27 cellular contexts compared by ENCODE assay signal in the genomic region with DNA sequence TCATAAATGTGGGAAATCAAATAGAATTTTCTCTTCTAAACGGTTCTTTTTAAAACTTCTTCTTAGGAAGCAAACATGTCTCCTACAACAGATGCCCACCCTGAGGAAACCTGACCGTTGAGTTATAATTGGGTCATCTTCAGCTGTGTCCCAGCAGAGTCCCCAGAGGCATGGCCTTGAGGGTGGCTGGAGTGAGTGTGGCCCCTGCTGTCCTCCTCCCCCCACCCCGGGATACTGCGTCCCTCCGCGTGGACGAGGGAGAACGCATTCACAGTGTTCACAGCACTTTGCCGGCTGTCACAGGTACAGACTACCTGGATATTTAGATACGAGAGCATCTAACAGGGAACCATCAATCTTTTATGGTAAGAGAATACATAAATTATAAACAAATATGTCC.
"Had no signal": no experiment of that assay in that cellular context is flagged by ENCODE, and none has a peak within 500 bp of the region (broad histone marks: within the 10 kb centered on the region; RNA-seq: fewer than 3 reads in every experiment).

No MANE protein-coding gene starts in this region.

- H3K36me3 ChIP-seq: Peyer's patch, SJCRH30 had no signal

- H3K4me3 ChIP-seq: K562, Peyer's patch, SJCRH30 had no signal

- ATAC-seq: activated CD4-positive, alpha-beta T cell treated with anti-CD3 and anti-CD28 coated beads for 36 hours; activated T-cell treated with anti-CD3 and anti-CD28 coated beads, Interleukin-2, amount 50 U/mL, for 72 hours; K562 had no signal

- H3K27ac ChIP-seq: Peyer's patch, RWPE1, SJCRH30, VCaP had no signal

- H3K4me1 ChIP-seq: Peyer's patch, SJCRH30 had no signal

- H3K27ac Mint-ChIP-seq: activated CD4-positive, alpha-beta memory T cell treated with anti-CD3 and anti-CD28 coated beads, Interleukin-2, amount 10 ng/mL, durations not matched to agents 7 days and 5 days; activated CD4-positive, alpha-beta T cell treated with anti-CD3 and anti-CD28 coated beads for 36 hours; activated naive CD4-positive, alpha-beta T cell treated with anti-CD3 and anti-CD28 coated beads, Interleukin-2, amount 50 U/mL, for 24 hours; activated T-cell treated with anti-CD3 and anti-CD28 coated beads, Interleukin-2, amount 50 U/mL, for 72 hours; activated T-helper 2 cell treated with anti-CD3 and anti-CD28 coated beads, Interferon-gamma antibody, Interleukin-2, Interleukin-4, amounts not matched to agents 10 μg/mL and 5 μg/mL and 100 μg/mL, durations not matched to agents 14 hours and 24 hours and 36 hours had no signal

- H3K27me3 ChIP-seq: Peyer's patch, SJCRH30 had no signal

- H3K27me3 Mint-ChIP-seq: activated CD4-positive, alpha-beta memory T cell treated with anti-CD3 and anti-CD28 coated beads, Interleukin-2, amount 10 ng/mL, durations not matched to agents 7 days and 5 days; activated naive CD4-positive, alpha-beta T cell treated with anti-CD3 and anti-CD28 coated beads, Interleukin-2, amount 50 U/mL, for 24 hours had no signal

- H3K9me3 ChIP-seq: SJCRH30, SK-N-SH had no signal

- FAIRE-seq: K562 had no signal

- H3K4me3 Mint-ChIP-seq: activated CD4-positive, alpha-beta memory T cell treated with anti-CD3 and anti-CD28 coated beads, Interleukin-2, amount 10 ng/mL, durations not matched to agents 7 days and 5 days; activated CD4-positive, alpha-beta T cell treated with anti-CD3 and anti-CD28 coated beads for 36 hours; activated naive CD4-positive, alpha-beta T cell treated with anti-CD3 and anti-CD28 coated beads, Interleukin-2, amount 50 U/mL, for 24 hours; activated T-cell treated with anti-CD3 and anti-CD28 coated beads, Interleukin-2, amount 50 U/mL, for 72 hours had no signal

- H3K4me1 Mint-ChIP-seq: activated CD4-positive, alpha-beta memory T cell treated with anti-CD3 and anti-CD28 coated beads, Interleukin-2, amount 10 ng/mL, durations not matched to agents 7 days and 5 days; activated CD4-positive, alpha-beta T cell treated with anti-CD3 and anti-CD28 coated beads for 36 hours; activated naive CD4-positive, alpha-beta T cell treated with anti-CD3 and anti-CD28 coated beads, Interleukin-2, amount 50 U/mL, for 24 hours had no signal

- H3K9me3 Mint-ChIP-seq: activated naive CD4-positive, alpha-beta T cell treated with anti-CD3 and anti-CD28 coated beads, Interleukin-2, amount 50 U/mL, for 24 hours had no signal

- DNase-seq: activated CD4-positive, alpha-beta memory T cell treated with anti-CD3 and anti-CD28 coated beads, Interleukin-2, amount 10 ng/mL, durations not matched to agents 7 days and 5 days; activated CD4-positive, alpha-beta T cell treated with anti-CD3 and anti-CD28 coated beads for 36 hours; activated CD4-positive, alpha-beta T cell treated with anti-CD3 and anti-CD28 coated beads, Interleukin-2, amount 50 U/mL, for 1 hour; activated naive CD4-positive, alpha-beta T cell; activated T-cell treated with anti-CD3 and anti-CD28 coated beads for 4 hours; activated T-cell treated with anti-CD3 and anti-CD28 coated beads, Interleukin-2, amount 50 U/mL, for 72 hours; aorta; Karpas-422; MM.1S; NCI-H1105; NCI-H1436; NCI-H1694 treated with DMSO at 0.1 percent for 48 hours; NCI-H2029 treated with DMSO at 0.1 percent for 48 hours; NCI-H510A treated with DMSO at 0.1 percent for 48 hours; NCI-H69; NK-92 treated with Interleukin-12 subunit alpha and Interleukin-12 subunit beta, amount 100 ng/mL, for 24 hours; OCI-M1; Peyer's patch; Right ventricle myocardium superior; SJCRH30; SK-N-SH; T-helper 1 cell had no signal

- H3K36me3 Mint-ChIP-seq: activated naive CD4-positive, alpha-beta T cell treated with anti-CD3 and anti-CD28 coated beads, Interleukin-2, amount 50 U/mL, for 24 hours had no signal

- H3K9me2 ChIP-seq: SK-N-SH had no signal

- H3K9ac ChIP-seq: SK-N-SH had no signal
